Comparison of ENCODE assay signal across 8 cellular contexts in the genomic region with DNA sequence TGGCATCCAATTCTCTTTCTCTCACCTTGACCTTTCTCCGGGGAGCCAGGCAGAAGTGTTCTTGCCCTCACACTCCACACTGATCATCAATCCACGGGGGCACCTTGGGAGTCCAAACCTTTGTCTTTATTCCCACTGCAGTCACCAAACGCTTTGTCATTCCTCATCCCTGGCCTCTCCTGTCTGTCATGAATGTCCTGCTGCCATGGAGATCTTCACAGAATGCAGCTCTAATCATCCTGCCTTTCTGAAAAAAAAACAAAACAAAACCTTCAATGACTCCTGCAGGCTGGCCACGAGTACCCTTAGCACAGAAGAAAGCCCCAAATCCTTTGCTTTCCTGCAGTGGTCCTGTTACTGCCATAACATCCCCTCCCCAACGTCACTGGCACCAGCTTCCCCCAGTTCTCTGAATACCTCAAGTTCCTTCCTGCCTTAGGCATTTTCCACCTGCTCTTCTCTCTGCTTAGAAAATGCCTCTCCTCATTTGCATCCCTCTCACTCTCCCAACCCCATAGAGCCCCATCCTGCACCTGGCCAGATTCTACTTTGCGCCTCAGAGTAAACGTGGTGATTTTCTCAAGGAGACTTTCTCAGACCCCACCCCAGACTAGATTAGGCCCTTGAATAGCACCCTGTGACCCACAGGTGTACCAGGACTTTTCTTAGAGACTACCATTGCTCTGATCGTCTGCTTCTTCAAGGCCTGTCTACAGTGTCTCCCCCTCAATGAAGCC.
DNase-seq lines count a peak whose midpoint lies in the region; ATAC-seq and TF ChIP-seq lines count a peak whose summit lies in the region.

No MANE protein-coding gene starts in this region.

- no peaks in the 10 kb centered on the region for H3K9me3 ChIP-seq in CD8-positive, alpha-beta T cell (ENCODE audit: low read length)
- no peaks in the 10 kb centered on the region for H3K9me3 ChIP-seq in stomach

- H3K4me1 ChIP-seq in CD8-positive, alpha-beta T cell (ENCODE audit: insufficient read depth, low read length), result peaks cover 12% of the 10 kb centered on the region
- no peaks in the 10 kb centered on the region for H3K4me1 ChIP-seq in stomach

- peak overlapping the region; percentile 46 for H3K27ac Mint-ChIP-seq in CD8-positive, alpha-beta T cell
- 0 out of 2 replicates have a peak overlapping the region, but pooled peaks have one; percentile 15 for H3K27ac Mint-ChIP-seq in WTC11
- H3K27ac Mint-ChIP-seq in MCF 10A (ENCODE audit: low read depth, unreplicated experiment), result no peak overlapping the region

- peak overlapping the region; percentile 2 for H3K4me3 Mint-ChIP-seq in CD8-positive, alpha-beta T cell
- no peak overlapping the region for H3K4me3 Mint-ChIP-seq in WTC11
- H3K4me3 Mint-ChIP-seq in MCF 10A (ENCODE audit: unreplicated experiment), result no peak overlapping the region

- peaks cover 6% of the 10 kb centered on the region for H3K9me3 Mint-ChIP-seq in CD8-positive, alpha-beta T cell
- H3K9me3 Mint-ChIP-seq in WTC11 (peaks cover 18% of the 10 kb centered on the region), MCF 10A (ENCODE audit: unreplicated experiment) (peaks cover 6% of the 10 kb centered on the region)

- intact Hi-C loops in CD8-positive, alpha-beta T cell (cut with DNase I, micrococcal nuclease), result loop anchor here in 1 of 2 experiments (10.0 kb wide), 1 partner anchor 62 kb away; no protein-coding TSS in a partner anchor
- intact Hi-C loops in stomach (cut with DNase I; ENCODE audit: low total_unique reads), result no loop called here
- intact Hi-C loops in MCF 10A (cut with micrococcal nuclease), result no loop called here

- no peaks in the 10 kb centered on the region for H3K27me3 ChIP-seq in CD8-positive, alpha-beta T cell (ENCODE audit: insufficient read depth, low read length)
- H3K27me3 ChIP-seq in stomach, result no peaks in the 10 kb centered on the region

- CTCF ChIA-PET in CD8-positive, alpha-beta T cell (lab: Charles Lee), result interaction anchor here (1.3 kb wide), 1 partner anchor 8 kb away, joined by 3 read pairs; no protein-coding TSS in a partner anchor
- CTCF ChIA-PET in WTC11 (lab: Charles Lee), result no interaction called here
- CTCF ChIA-PET in MCF 10A (lab: Yijun Ruan, JAX), result no interaction called here

- peaks cover 18% of the 10 kb centered on the region for H3K4me1 Mint-ChIP-seq in CD8-positive, alpha-beta T cell (ENCODE audit: low read depth)
- H3K4me1 Mint-ChIP-seq in WTC11 (peaks cover 19% of the 10 kb centered on the region), MCF 10A (ENCODE audit: insufficient read depth, unreplicated experiment) (peaks cover 12% of the 10 kb centered on the region)

- BruUV-seq in MCF 10A (replicated peaks; lab: Mats Ljungman, UMichigan), result no TSS peak

- H3K36me3 Mint-ChIP-seq in CD8-positive, alpha-beta T cell, result peaks cover 44% of the 10 kb centered on the region
- H3K36me3 Mint-ChIP-seq in WTC11, result peaks cover 3% of the 10 kb centered on the region
- no peaks in the 10 kb centered on the region for H3K36me3 Mint-ChIP-seq in MCF 10A (ENCODE audit: insufficient read depth, unreplicated experiment)

- POLR2A ChIA-PET in CD8-positive, alpha-beta T cell (lab: Charles Lee), result interaction anchor here (1.5 kb wide), 1 partner anchor 9 kb away, joined by 6 read pairs; no protein-coding TSS in a partner anchor
- POLR2A ChIA-PET in WTC11 (lab: Charles Lee), result no interaction called here
- POLR2A ChIA-PET in MCF 10A (lab: Yijun Ruan, JAX), result interaction anchor here (0.6 to 0.7 kb wide), 2 partner anchors 14 to 144 kb away, joined by 3 read pairs; no protein-coding TSS in a partner anchor

- H3K36me3 ChIP-seq in CD8-positive, alpha-beta T cell (ENCODE audit: insufficient read depth, low read length), result no peaks in the 10 kb centered on the region
- no peaks in the 10 kb centered on the region for H3K36me3 ChIP-seq in stomach

- H3K27ac ChIP-seq in CD8-positive, alpha-beta T cell (ENCODE audit: low read depth, low read length), result no peak overlapping the region
- no peak overlapping the region for H3K27ac ChIP-seq in stomach

- no peak for TF ChIP-seq POLR2A in stomach (IDR thresholded peaks at IDR 0.05)

- no peak for TF ChIP-seq EP300 in stomach (IDR thresholded peaks at IDR 0.05)

- H3K4me3 ChIP-seq in CD8-positive, alpha-beta T cell (ENCODE audit: low read depth, low read length), result no peak overlapping the region
- H3K4me3 ChIP-seq in stomach, result no peak overlapping the region

- ATAC-seq in CD8-positive, alpha-beta T cell, result no peak
- ATAC-seq in GM19467 (IDR thresholded peaks at IDR 0.05; ENCODE audit: unreplicated experiment) (peak; percentile 45), HG03103 (IDR thresholded peaks at IDR 0.05; ENCODE audit: low read depth, unreplicated experiment) (peak; percentile 39), WTC11 (peak; percentile 81)

- no peak for DNase-seq in CD8-positive, alpha-beta T cell
- DNase-seq in WTC11 (ENCODE audit: low spot score) (peak; percentile 14), DMS153 treated with DMSO at 0.1 percent for 48 hours (lab: John Stamatoyannopoulos, UW; ENCODE audit: unreplicated experiment) (no peak), stomach (no peak), MCF 10A (ENCODE audit: unreplicated experiment) (no peak)
- no peak for DNase-seq in stimulated activated naive CD4-positive, alpha-beta T cell treated with Interleukin-2 at 50 U/mL for 16 hours (lab: John Stamatoyannopoulos, UW)

- peaks cover 4% of the 10 kb centered on the region for H3K27me3 Mint-ChIP-seq in CD8-positive, alpha-beta T cell (ENCODE audit: low read depth)
- H3K27me3 Mint-ChIP-seq in WTC11 (ENCODE audit: low read depth) (no peaks in the 10 kb centered on the region), MCF 10A (ENCODE audit: insufficient read depth, unreplicated experiment) (no peaks in the 10 kb centered on the region)

- 45 to 64% (median 62%) methylated on average over 8 of the region's 8 CpGs for WGBS in stomach, 5 donors

- no peak for TF ChIP-seq CTCF in CD8-positive, alpha-beta T cell (IDR thresholded peaks at IDR 0.05)
- TF ChIP-seq CTCF in WTC11 (IDR thresholded peaks at IDR 0.05) (no peak), stomach (IDR thresholded peaks at IDR 0.05) (no peak), MCF 10A (IDR thresholded peaks at IDR 0.05; ENCODE audit: unreplicated experiment) (no peak)

TF ChIP-seq in WTC11, 78 proteins besides CTCF, POLR2A, EP300 and RAD21:
- no peak for TF ChIP-seq IRF2 (CRISPR knock-in tag; IDR thresholded peaks at IDR 0.05; ENCODE audit: borderline replicate concordance, low read depth)
- no peak for TF ChIP-seq AR (CRISPR knock-in tag; IDR thresholded peaks at IDR 0.05)
